Comparison of ENCODE assay signal across 13 cellular contexts in genomic region chr5:415928-416635, GRCh38. TPM values are rescaled to one million over a fixed set of nuclear protein-coding genes. Genes with fewer than 3 reads are reported as not detected.
DNase-seq lines count a peak whose midpoint lies in the region; ATAC-seq and TF ChIP-seq lines count a peak whose summit lies in the region.
"Had no signal": no experiment of that assay in that cellular context is flagged by ENCODE, and none has a peak within 500 bp of the region (broad histone marks: within the 10 kb centered on the region; RNA-seq: fewer than 3 reads in every experiment).

No MANE protein-coding gene starts in this region.

- peak; percentile 63 for ATAC-seq in activated CD4-positive, alpha-beta T cell treated with anti-CD3 and anti-CD28 coated beads for 36 hours
- ATAC-seq in stimulated activated naive CD8-positive, alpha-beta T cell treated with anti-CD3 and anti-CD28 coated beads, Interleukin-15, amount 100 ng/mL, for 72 hours, result peak; percentile 89
- ATAC-seq in gastrocnemius medialis, result no peak

- H3K27me3 Mint-ChIP-seq in activated CD4-positive, alpha-beta T cell treated with anti-CD3 and anti-CD28 coated beads for 36 hours, result peaks cover under 1% of the 10 kb centered on the region
- H3K27me3 Mint-ChIP-seq in activated T-helper 2 cell treated with anti-CD3 and anti-CD28 coated beads, Interferon-gamma antibody, Interleukin-2, Interleukin-4, amounts not matched to agents 10 μg/mL and 5 μg/mL and 100 μg/mL, durations not matched to agents 14 hours and 24 hours and 36 hours (ENCODE audit: low read depth), result no peaks in the 10 kb centered on the region
- H3K27me3 Mint-ChIP-seq in stimulated activated naive CD8-positive, alpha-beta T cell treated with anti-CD3 and anti-CD28 coated beads, Interleukin-15, amount 100 ng/mL, for 72 hours, result no peaks in the 10 kb centered on the region

- TF ChIP-seq POLR2A in gastrocnemius medialis (IDR thresholded peaks at IDR 0.05), result no peak

- H3K4me1 Mint-ChIP-seq in activated CD4-positive, alpha-beta T cell treated with anti-CD3 and anti-CD28 coated beads for 36 hours, result peaks cover 15% of the 10 kb centered on the region
- H3K4me1 Mint-ChIP-seq in activated T-helper 2 cell treated with anti-CD3 and anti-CD28 coated beads, Interferon-gamma antibody, Interleukin-2, Interleukin-4, amounts not matched to agents 10 μg/mL and 5 μg/mL and 100 μg/mL, durations not matched to agents 14 hours and 24 hours and 36 hours (ENCODE audit: low read depth), result peaks cover 25% of the 10 kb centered on the region
- H3K4me1 Mint-ChIP-seq in stimulated activated naive CD8-positive, alpha-beta T cell treated with anti-CD3 and anti-CD28 coated beads, Interleukin-15, amount 100 ng/mL, for 72 hours, result peaks cover 50% of the 10 kb centered on the region

- no peak overlapping the region for H3K4me3 ChIP-seq in gastrocnemius medialis

- peak; percentile 47 for DNase-seq in activated CD4-positive, alpha-beta T cell treated with anti-CD3 and anti-CD28 coated beads for 36 hours
- no peak for DNase-seq in activated CD4-positive, alpha-beta T cell treated with anti-CD3 and anti-CD28 coated beads for 4 hours
- no peak for DNase-seq in activated T-helper 2 cell treated with anti-CD3 and anti-CD28 coated beads, Interferon-gamma antibody, Interleukin-2, Interleukin-4, amounts not matched to agents 10 μg/mL and 5 μg/mL and 100 μg/mL, durations not matched to agents 14 hours and 24 hours and 36 hours (ENCODE audit: low spot score)
- peak; percentile 85 for DNase-seq in mesenteric fat pad (ENCODE audit: low spot score)
- peak; percentile 45 to 52 for DNase-seq in stimulated activated naive CD8-positive, alpha-beta T cell treated with anti-CD3 and anti-CD28 coated beads, Interleukin-15, amount 100 ng/mL, for 72 hours
- DNase-seq in gastrocnemius medialis, result no peak
- no peak for DNase-seq in HCEC 1CT
- DNase-seq in glomerular visceral epithelial cell (ENCODE audit: extremely low spot score), result no peak
- DNase-seq: DMS79; GOT3; mammary epithelial cell; stimulated activated CD4-positive, alpha-beta T cell treated with anti-CD3 and anti-CD28 coated beads, Interleukin-12 subunit alpha, Interleukin-12 subunit beta, amount 100 ng/mL, for 4 hours; T1000 had no signal

- no peaks in the 10 kb centered on the region for H3K9me3 Mint-ChIP-seq in activated CD4-positive, alpha-beta T cell treated with anti-CD3 and anti-CD28 coated beads for 36 hours (ENCODE audit: low read depth)
- no peaks in the 10 kb centered on the region for H3K9me3 Mint-ChIP-seq in activated T-helper 2 cell treated with anti-CD3 and anti-CD28 coated beads, Interferon-gamma antibody, Interleukin-2, Interleukin-4, amounts not matched to agents 10 μg/mL and 5 μg/mL and 100 μg/mL, durations not matched to agents 14 hours and 24 hours and 36 hours
- H3K9me3 Mint-ChIP-seq in stimulated activated naive CD8-positive, alpha-beta T cell treated with anti-CD3 and anti-CD28 coated beads, Interleukin-15, amount 100 ng/mL, for 72 hours, result no peaks in the 10 kb centered on the region

- no peaks in the 10 kb centered on the region for H3K9me3 ChIP-seq in gastrocnemius medialis

- H3K36me3 ChIP-seq in gastrocnemius medialis, result no peaks in the 10 kb centered on the region

- POLR2A ChIA-PET in activated CD4-positive, alpha-beta T cell treated with anti-CD3 and anti-CD28 coated beads for 36 hours (lab: Charles Lee), result no interaction called here

- peaks cover 0 to 4% (median 0%) of the 10 kb centered on the region in 3 donors for H3K27me3 ChIP-seq in gastrocnemius medialis

- no peak for TF ChIP-seq CTCF in gastrocnemius medialis (IDR thresholded peaks at IDR 0.05 in 4 of 5, conservative IDR thresholded peaks at IDR 0.05 in 1 of 5)

- CTCF ChIA-PET in activated CD4-positive, alpha-beta T cell treated with anti-CD3 and anti-CD28 coated beads for 36 hours (lab: Charles Lee), result no interaction called here

- intact Hi-C loops in activated CD4-positive, alpha-beta T cell treated with anti-CD3 and anti-CD28 coated beads for 36 hours (cut with DNase I, micrococcal nuclease), result no loop called here
- intact Hi-C loops in activated T-helper 2 cell treated with anti-CD3 and anti-CD28 coated beads, Interferon-gamma antibody, Interleukin-2, Interleukin-4, amounts not matched to agents 10 μg/mL and 5 μg/mL and 100 μg/mL, durations not matched to agents 14 hours and 24 hours and 36 hours (cut with micrococcal nuclease), result no loop called here
- intact Hi-C loops in gastrocnemius medialis (cut with DNase I; ENCODE audit: low total_unique reads), result no loop called here

- in situ Hi-C loops in gastrocnemius medialis (cut with MboI; ENCODE audit: low sequenced_read_pairs in 4 of 4), result no loop called here

- no peak overlapping the region for H3K4me3 Mint-ChIP-seq in activated CD4-positive, alpha-beta T cell treated with anti-CD3 and anti-CD28 coated beads for 36 hours
- no peak overlapping the region for H3K4me3 Mint-ChIP-seq in activated T-helper 2 cell treated with anti-CD3 and anti-CD28 coated beads, Interferon-gamma antibody, Interleukin-2, Interleukin-4, amounts not matched to agents 10 μg/mL and 5 μg/mL and 100 μg/mL, durations not matched to agents 14 hours and 24 hours and 36 hours (ENCODE audit: low read depth)
- peak overlapping the region in 1 of 2 donors; percentile 52 for H3K4me3 Mint-ChIP-seq in stimulated activated naive CD8-positive, alpha-beta T cell treated with anti-CD3 and anti-CD28 coated beads, Interleukin-15, amount 100 ng/mL, for 72 hours

- H3K4me1 ChIP-seq in gastrocnemius medialis, result no peaks in the 10 kb centered on the region

- no peak overlapping the region for H3K27ac Mint-ChIP-seq in activated CD4-positive, alpha-beta T cell treated with anti-CD3 and anti-CD28 coated beads for 36 hours
- H3K27ac Mint-ChIP-seq in activated T-helper 2 cell treated with anti-CD3 and anti-CD28 coated beads, Interferon-gamma antibody, Interleukin-2, Interleukin-4, amounts not matched to agents 10 μg/mL and 5 μg/mL and 100 μg/mL, durations not matched to agents 14 hours and 24 hours and 36 hours, result peak overlapping the region; percentile 42
- peak overlapping the region in 1 of 2 donors; percentile 22 for H3K27ac Mint-ChIP-seq in stimulated activated naive CD8-positive, alpha-beta T cell treated with anti-CD3 and anti-CD28 coated beads, Interleukin-15, amount 100 ng/mL, for 72 hours

- peak overlapping the region in 1 of 4 donors; percentile 60 for H3K27ac ChIP-seq in gastrocnemius medialis

- peaks cover 5% of the 10 kb centered on the region for H3K36me3 Mint-ChIP-seq in activated CD4-positive, alpha-beta T cell treated with anti-CD3 and anti-CD28 coated beads for 36 hours (ENCODE audit: low read depth)
- peaks cover 46% of the 10 kb centered on the region for H3K36me3 Mint-ChIP-seq in activated T-helper 2 cell treated with anti-CD3 and anti-CD28 coated beads, Interferon-gamma antibody, Interleukin-2, Interleukin-4, amounts not matched to agents 10 μg/mL and 5 μg/mL and 100 μg/mL, durations not matched to agents 14 hours and 24 hours and 36 hours (ENCODE audit: low read depth)

RNA-seq across cellular contexts. Expression of gene EXOC3, which starts 26.9 kb away (rescaled TPM):
- 10 to 100 TPM; 49.7 to 62.7 TPM for total RNA-seq in activated CD4-positive, alpha-beta T cell treated with anti-CD3 and anti-CD28 coated beads for 36 hours
- total RNA-seq in activated T-helper 2 cell treated with anti-CD3 and anti-CD28 coated beads, Interferon-gamma antibody, Interleukin-2, Interleukin-4, amounts not matched to agents 10 μg/mL and 5 μg/mL and 100 μg/mL, durations not matched to agents 14 hours and 24 hours and 36 hours, result 62.3 and 66.4 TPM in 2 replicates
- total RNA-seq in mesenteric fat pad, result 58.5 TPM
- total RNA-seq in gastrocnemius medialis, result 10 to 100 TPM; 44.3 to 81.7 (median 54.0) TPM

Comparison
In these comparisons a context has a peak if more than half of its experiments do, and no peak if none do; other contexts are left out.
1. DNase-seq: peak in activated CD4-positive, alpha-beta T cell treated with anti-CD3 and anti-CD28 coated beads for 36 hours (single experiment), mesenteric fat pad (single experiment) and stimulated activated naive CD8-positive, alpha-beta T cell treated with anti-CD3 and anti-CD28 coated beads, Interleukin-15, amount 100 ng/mL, for 72 hours (2 of 2); none in activated CD4-positive, alpha-beta T cell treated with anti-CD3 and anti-CD28 coated beads for 4 hours (0 of 2), activated T-helper 2 cell treated with anti-CD3 and anti-CD28 coated beads, Interferon-gamma antibody, Interleukin-2, Interleukin-4, amounts not matched to agents 10 μg/mL and 5 μg/mL and 100 μg/mL, durations not matched to agents 14 hours and 24 hours and 36 hours (single experiment), gastrocnemius medialis (0 of 2), HCEC 1CT (single experiment) and glomerular visceral epithelial cell (single experiment).
2. ATAC-seq: peak in activated CD4-positive, alpha-beta T cell treated with anti-CD3 and anti-CD28 coated beads for 36 hours (single experiment) and stimulated activated naive CD8-positive, alpha-beta T cell treated with anti-CD3 and anti-CD28 coated beads, Interleukin-15, amount 100 ng/mL, for 72 hours (single experiment); none in gastrocnemius medialis (0 of 2).